In the genomic region with DNA sequence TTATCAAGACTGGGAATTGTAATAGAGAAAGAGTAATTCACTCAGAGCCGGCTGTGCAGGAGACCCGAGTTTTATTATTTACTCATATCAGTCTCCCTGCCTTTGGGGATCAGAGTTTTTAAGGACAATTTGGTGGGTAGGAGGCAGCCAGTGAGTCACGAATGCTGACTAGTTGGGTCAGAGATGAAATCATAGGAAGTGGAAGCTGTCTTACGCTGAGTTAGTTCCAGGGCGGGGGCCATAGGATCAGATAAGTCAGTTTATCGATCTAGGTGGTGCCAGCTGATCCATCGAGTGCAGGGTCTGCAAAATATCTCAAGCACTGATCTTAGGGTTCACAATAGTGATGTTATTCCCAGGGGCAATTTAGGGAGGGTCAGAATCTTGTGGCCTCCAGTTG, we compare ENCODE assay signal across 1 cellular context.
TF ChIP-seq lines count a peak whose summit lies in the region.

No MANE protein-coding gene starts in this region.

TF ChIP-seq in SK-N-SH treated with all-trans-retinoic acid at 6 μM for 48 hours, 23 proteins besides CTCF, POLR2A, EP300 and RAD21 (continued from another document):
- TF ChIP-seq, protein P1, sequence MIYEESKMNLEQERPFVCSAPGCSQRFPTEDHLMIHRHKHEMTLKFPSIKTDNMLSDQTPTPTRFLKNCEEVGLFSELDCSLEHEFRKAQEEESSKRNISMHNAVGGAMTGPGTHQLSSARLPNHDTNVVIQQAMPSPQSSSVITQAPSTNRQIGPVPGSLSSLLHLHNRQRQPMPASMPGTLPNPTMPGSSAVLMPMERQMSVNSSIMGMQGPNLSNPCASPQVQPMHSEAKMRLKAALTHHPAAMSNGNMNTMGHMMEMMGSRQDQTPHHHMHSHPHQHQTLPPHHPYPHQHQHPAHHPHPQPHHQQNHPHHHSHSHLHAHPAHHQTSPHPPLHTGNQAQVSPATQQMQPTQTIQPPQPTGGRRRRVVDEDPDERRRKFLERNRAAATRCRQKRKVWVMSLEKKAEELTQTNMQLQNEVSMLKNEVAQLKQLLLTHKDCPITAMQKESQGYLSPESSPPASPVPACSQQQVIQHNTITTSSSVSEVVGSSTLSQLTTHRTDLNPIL (CRISPR knock-in tag; IDR thresholded peaks at IDR 0.05; ENCODE audit: low read depth) = no peak
- no peak for TF ChIP-seq ISL1 (CRISPR knock-in tag; IDR thresholded peaks at IDR 0.05)
